In the genomic region with DNA sequence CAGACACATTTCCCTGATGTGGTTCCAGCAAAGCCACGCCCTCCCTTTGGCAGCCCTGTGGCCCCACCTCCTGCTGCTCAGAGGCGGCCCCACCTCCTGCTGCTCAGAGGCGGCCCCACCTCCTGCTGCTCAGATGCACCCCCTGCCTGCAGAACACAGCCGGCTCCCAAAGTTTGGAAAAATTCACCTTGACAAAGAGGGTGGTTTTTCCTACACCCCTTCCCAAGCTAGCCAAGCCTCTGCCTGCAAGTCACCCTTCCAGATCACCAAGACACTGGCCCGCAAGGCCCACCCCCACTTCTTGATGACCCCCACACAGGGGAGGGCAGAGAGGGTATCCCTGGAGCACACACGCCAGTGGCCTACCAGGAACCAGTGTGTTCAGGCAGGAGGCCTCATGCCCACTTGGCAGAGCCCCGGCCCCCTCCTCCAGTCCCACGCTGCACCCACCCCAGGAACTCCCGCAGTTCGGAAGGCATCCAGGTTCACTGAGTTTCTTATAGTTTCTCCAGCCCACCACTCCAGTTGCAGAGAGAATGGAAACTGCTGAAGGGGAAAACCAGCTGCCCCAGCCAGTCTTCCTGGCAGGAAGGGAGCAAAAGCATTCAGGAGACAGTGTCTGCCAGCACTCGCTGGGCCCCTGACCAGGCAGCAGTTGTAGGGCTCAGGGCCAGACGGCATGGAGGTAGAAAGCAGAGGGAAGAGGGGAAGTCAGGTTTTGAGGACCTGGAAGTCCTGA, we compare ENCODE assay signal across 8 cellular contexts. TPM values are rescaled to one million over a fixed set of nuclear protein-coding genes. Genes with fewer than 3 reads are reported as not detected.
DNase-seq lines count a peak whose midpoint lies in the region; ATAC-seq and TF ChIP-seq lines count a peak whose summit lies in the region.

No MANE protein-coding gene starts in this region.

- peak; percentile 80 to 85 for ATAC-seq in activated CD4-positive, CD25-positive, alpha-beta regulatory T cell treated with anti-CD3 and anti-CD28 coated beads, Interleukin-2, amount 50 U/mL, for 24 hours
- peak; percentile 92 for ATAC-seq in left lung
- ATAC-seq in GM19455 (IDR thresholded peaks at IDR 0.05; ENCODE audit: unreplicated experiment): no peak

- no peak overlapping the region for H3K4me3 ChIP-seq in left lung

- peak overlapping the region; percentile 59 for H3K27ac ChIP-seq in caudate nucleus (ENCODE audit: low read depth, low read length)
- no peak overlapping the region for H3K27ac ChIP-seq in left lung

- DNase-seq in activated gamma-delta T cell treated with Interleukin-2 at 50 U/mL for 16 hours: peak; percentile 67
- no peak for DNase-seq in activated gamma-delta T cell (lab: John Stamatoyannopoulos, UW)
- DNase-seq in NCI-H1105 (lab: John Stamatoyannopoulos, UW): peak; percentile 27
- peak in 52 of 61 donors; percentile 9 to 89 (median 56) for DNase-seq in caudate nucleus (lab: John Stamatoyannopoulos, UW)
- peak; percentile 87 to 89 for DNase-seq in left lung
- DNase-seq in stimulated activated CD4-positive, alpha-beta T cell treated with anti-CD3 and anti-CD28 coated beads, Interleukin-4, amount 100 ng/mL, for 48 hours (ENCODE audit: low read depth in 2 of 2): peak; percentile 77 to 78

- peaks cover 20 to 33% of the 10 kb centered on the region in 2 donors for H3K4me1 ChIP-seq in left lung

- peak; percentile 40 for TF ChIP-seq CTCF in left lung (IDR thresholded peaks at IDR 0.05)

- intact Hi-C loops in left lung (cut with DNase I): no loop called here

- peaks cover 4 to 38% of the 10 kb centered on the region in 2 donors for H3K27me3 ChIP-seq in left lung

- no peaks in the 10 kb centered on the region for H3K9me3 ChIP-seq in left lung

- H3K36me3 ChIP-seq in left lung: peaks cover 0 to 10% of the 10 kb centered on the region in 2 donors

RNA-seq across cellular contexts. Expression of a gene that starts 2.3 kb away (rescaled TPM):
- 10 to 100 TPM in 1 of 2 donors, 1 to 10 TPM in 1; 7.7 to 10.6 TPM for total RNA-seq in left lung

RNA-seq across cellular contexts. Expression of a gene that starts 15.6 kb away (rescaled TPM):
- total RNA-seq in left lung: 100 to 1,000 TPM; 131 to 142 TPM
